2 cellular contexts compared by ENCODE assay signal in the genomic region with DNA sequence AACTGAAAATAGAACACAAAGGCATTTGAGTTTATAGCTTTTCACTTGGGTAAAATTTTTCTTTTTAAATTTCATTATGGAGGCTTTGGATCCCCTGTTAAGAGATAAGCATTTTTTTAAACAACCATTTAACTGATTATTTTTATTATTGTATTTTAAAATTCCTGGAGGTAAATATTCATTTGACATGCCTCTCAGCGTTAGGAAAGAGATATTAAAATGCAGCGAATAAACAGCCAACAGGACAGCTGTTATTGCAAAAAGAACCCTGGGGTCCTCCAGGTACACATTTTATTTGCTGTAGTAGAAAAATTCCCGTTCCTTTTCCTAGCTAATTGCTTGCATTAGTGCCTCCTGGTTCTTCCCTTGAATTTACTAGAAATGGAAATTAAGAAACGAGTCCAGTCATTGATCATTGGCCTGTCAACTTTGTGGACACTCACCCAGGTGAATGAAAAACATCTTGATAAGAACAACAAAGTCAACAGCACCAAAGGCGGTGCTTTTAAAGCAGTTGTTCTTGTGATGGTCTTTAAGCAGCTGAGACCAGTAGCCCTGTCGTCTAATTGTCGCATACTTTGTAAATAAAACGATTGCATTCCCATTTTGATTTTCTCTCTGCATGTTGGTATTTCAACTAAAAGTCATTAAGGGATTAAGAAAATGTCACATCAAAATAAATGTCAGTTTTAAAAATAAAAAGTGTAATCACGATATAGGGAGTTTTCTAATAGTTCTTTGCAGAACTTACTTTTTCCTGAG.
TF ChIP-seq lines count a peak whose summit lies in the region.

No MANE protein-coding gene starts in this region.

TF ChIP-seq in SK-N-SH, 30 proteins besides CTCF, POLR2A, EP300 and RAD21:
- TF ChIP-seq, protein P1, sequence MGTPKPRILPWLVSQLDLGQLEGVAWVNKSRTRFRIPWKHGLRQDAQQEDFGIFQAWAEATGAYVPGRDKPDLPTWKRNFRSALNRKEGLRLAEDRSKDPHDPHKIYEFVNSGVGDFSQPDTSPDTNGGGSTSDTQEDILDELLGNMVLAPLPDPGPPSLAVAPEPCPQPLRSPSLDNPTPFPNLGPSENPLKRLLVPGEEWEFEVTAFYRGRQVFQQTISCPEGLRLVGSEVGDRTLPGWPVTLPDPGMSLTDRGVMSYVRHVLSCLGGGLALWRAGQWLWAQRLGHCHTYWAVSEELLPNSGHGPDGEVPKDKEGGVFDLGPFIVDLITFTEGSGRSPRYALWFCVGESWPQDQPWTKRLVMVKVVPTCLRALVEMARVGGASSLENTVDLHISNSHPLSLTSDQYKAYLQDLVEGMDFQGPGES (IDR thresholded peaks at IDR 0.05; ENCODE audit: low read depth, low read length), result no peak
- TF ChIP-seq SIN3A (IDR thresholded peaks at IDR 0.05; ENCODE audit: borderline replicate concordance, low read depth, low read length) (no peak), SMC3 (IDR thresholded peaks at IDR 0.05; ENCODE audit: low read depth, low read length) (no peak)
- TF ChIP-seq, protein P2, sequence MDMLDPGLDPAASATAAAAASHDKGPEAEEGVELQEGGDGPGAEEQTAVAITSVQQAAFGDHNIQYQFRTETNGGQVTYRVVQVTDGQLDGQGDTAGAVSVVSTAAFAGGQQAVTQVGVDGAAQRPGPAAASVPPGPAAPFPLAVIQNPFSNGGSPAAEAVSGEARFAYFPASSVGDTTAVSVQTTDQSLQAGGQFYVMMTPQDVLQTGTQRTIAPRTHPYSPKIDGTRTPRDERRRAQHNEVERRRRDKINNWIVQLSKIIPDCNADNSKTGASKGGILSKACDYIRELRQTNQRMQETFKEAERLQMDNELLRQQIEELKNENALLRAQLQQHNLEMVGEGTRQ (IDR thresholded peaks at IDR 0.05; ENCODE audit: borderline replicate concordance, low read depth, low read length), result no peak

TF ChIP-seq in SK-N-SH treated with all-trans-retinoic acid at 6 μM for 48 hours, 23 proteins besides CTCF, POLR2A, EP300 and RAD21:
- no peak for TF ChIP-seq GLIS3 (CRISPR knock-in tag; IDR thresholded peaks at IDR 0.05)
- TF ChIP-seq BACH2 (CRISPR knock-in tag; IDR thresholded peaks at IDR 0.05; ENCODE audit: borderline replicate concordance), result no peak
- TF ChIP-seq TCF4 (CRISPR knock-in tag; IDR thresholded peaks at IDR 0.05; ENCODE audit: borderline replicate concordance), result no peak
- TF ChIP-seq ARNTL (CRISPR knock-in tag; IDR thresholded peaks at IDR 0.05; ENCODE audit: borderline replicate concordance, low read depth), result no peak
- TF ChIP-seq, protein P3, sequence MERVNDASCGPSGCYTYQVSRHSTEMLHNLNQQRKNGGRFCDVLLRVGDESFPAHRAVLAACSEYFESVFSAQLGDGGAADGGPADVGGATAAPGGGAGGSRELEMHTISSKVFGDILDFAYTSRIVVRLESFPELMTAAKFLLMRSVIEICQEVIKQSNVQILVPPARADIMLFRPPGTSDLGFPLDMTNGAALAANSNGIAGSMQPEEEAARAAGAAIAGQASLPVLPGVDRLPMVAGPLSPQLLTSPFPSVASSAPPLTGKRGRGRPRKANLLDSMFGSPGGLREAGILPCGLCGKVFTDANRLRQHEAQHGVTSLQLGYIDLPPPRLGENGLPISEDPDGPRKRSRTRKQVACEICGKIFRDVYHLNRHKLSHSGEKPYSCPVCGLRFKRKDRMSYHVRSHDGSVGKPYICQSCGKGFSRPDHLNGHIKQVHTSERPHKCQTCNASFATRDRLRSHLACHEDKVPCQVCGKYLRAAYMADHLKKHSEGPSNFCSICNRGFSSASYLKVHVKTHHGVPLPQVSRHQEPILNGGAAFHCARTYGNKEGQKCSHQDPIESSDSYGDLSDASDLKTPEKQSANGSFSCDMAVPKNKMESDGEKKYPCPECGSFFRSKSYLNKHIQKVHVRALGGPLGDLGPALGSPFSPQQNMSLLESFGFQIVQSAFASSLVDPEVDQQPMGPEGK (CRISPR knock-in tag; IDR thresholded peaks at IDR 0.05; ENCODE audit: borderline replicate concordance), result no peak
- TF ChIP-seq, protein P4, sequence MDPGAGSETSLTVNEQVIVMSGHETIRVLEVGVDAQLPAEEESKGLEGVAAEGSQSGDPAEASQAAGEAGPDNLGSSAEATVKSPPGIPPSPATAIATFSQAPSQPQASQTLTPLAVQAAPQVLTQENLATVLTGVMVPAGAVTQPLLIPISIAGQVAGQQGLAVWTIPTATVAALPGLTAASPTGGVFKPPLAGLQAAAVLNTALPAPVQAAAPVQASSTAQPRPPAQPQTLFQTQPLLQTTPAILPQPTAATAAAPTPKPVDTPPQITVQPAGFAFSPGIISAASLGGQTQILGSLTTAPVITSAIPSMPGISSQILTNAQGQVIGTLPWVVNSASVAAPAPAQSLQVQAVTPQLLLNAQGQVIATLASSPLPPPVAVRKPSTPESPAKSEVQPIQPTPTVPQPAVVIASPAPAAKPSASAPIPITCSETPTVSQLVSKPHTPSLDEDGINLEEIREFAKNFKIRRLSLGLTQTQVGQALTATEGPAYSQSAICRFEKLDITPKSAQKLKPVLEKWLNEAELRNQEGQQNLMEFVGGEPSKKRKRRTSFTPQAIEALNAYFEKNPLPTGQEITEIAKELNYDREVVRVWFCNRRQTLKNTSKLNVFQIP (CRISPR knock-in tag; IDR thresholded peaks at IDR 0.05; ENCODE audit: borderline replicate concordance, low read depth), result no peak
- no peak for TF ChIP-seq SNAI2 (CRISPR knock-in tag; IDR thresholded peaks at IDR 0.05)
- TF ChIP-seq ZNF8 (CRISPR knock-in tag; IDR thresholded peaks at IDR 0.05), result no peak
- TF ChIP-seq CSDC2 (CRISPR knock-in tag; IDR thresholded peaks at IDR 0.05), result no peak
- TF ChIP-seq, protein P5, sequence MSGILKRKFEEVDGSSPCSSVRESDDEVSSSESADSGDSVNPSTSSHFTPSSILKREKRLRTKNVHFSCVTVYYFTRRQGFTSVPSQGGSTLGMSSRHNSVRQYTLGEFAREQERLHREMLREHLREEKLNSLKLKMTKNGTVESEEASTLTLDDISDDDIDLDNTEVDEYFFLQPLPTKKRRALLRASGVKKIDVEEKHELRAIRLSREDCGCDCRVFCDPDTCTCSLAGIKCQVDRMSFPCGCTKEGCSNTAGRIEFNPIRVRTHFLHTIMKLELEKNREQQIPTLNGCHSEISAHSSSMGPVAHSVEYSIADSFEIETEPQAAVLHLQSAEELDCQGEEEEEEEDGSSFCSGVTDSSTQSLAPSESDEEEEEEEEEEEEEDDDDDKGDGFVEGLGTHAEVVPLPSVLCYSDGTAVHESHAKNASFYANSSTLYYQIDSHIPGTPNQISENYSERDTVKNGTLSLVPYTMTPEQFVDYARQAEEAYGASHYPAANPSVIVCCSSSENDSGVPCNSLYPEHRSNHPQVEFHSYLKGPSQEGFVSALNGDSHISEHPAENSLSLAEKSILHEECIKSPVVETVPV (CRISPR knock-in tag; IDR thresholded peaks at IDR 0.05), result no peak
- TF ChIP-seq PPARA (CRISPR knock-in tag; IDR thresholded peaks at IDR 0.05; ENCODE audit: borderline replicate concordance), result no peak
- TF ChIP-seq ZC3H10 (CRISPR knock-in tag; IDR thresholded peaks at IDR 0.05), result no peak
- no peak for TF ChIP-seq ZNF70 (CRISPR knock-in tag; IDR thresholded peaks at IDR 0.05)
- TF ChIP-seq, protein P6, sequence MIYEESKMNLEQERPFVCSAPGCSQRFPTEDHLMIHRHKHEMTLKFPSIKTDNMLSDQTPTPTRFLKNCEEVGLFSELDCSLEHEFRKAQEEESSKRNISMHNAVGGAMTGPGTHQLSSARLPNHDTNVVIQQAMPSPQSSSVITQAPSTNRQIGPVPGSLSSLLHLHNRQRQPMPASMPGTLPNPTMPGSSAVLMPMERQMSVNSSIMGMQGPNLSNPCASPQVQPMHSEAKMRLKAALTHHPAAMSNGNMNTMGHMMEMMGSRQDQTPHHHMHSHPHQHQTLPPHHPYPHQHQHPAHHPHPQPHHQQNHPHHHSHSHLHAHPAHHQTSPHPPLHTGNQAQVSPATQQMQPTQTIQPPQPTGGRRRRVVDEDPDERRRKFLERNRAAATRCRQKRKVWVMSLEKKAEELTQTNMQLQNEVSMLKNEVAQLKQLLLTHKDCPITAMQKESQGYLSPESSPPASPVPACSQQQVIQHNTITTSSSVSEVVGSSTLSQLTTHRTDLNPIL (CRISPR knock-in tag; IDR thresholded peaks at IDR 0.05; ENCODE audit: low read depth), result no peak
- TF ChIP-seq ISL1 (CRISPR knock-in tag; IDR thresholded peaks at IDR 0.05), result no peak
- no peak for TF ChIP-seq OSR1 (CRISPR knock-in tag; IDR thresholded peaks at IDR 0.05)
- TF ChIP-seq, protein P7, sequence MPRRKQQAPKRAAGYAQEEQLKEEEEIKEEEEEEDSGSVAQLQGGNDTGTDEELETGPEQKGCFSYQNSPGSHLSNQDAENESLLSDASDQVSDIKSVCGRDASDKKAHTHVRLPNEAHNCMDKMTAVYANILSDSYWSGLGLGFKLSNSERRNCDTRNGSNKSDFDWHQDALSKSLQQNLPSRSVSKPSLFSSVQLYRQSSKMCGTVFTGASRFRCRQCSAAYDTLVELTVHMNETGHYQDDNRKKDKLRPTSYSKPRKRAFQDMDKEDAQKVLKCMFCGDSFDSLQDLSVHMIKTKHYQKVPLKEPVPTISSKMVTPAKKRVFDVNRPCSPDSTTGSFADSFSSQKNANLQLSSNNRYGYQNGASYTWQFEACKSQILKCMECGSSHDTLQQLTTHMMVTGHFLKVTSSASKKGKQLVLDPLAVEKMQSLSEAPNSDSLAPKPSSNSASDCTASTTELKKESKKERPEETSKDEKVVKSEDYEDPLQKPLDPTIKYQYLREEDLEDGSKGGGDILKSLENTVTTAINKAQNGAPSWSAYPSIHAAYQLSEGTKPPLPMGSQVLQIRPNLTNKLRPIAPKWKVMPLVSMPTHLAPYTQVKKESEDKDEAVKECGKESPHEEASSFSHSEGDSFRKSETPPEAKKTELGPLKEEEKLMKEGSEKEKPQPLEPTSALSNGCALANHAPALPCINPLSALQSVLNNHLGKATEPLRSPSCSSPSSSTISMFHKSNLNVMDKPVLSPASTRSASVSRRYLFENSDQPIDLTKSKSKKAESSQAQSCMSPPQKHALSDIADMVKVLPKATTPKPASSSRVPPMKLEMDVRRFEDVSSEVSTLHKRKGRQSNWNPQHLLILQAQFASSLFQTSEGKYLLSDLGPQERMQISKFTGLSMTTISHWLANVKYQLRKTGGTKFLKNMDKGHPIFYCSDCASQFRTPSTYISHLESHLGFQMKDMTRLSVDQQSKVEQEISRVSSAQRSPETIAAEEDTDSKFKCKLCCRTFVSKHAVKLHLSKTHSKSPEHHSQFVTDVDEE (CRISPR knock-in tag; IDR thresholded peaks at IDR 0.05), result no peak
